Comparison of ENCODE assay signal across 36 cellular contexts in the genomic region with DNA sequence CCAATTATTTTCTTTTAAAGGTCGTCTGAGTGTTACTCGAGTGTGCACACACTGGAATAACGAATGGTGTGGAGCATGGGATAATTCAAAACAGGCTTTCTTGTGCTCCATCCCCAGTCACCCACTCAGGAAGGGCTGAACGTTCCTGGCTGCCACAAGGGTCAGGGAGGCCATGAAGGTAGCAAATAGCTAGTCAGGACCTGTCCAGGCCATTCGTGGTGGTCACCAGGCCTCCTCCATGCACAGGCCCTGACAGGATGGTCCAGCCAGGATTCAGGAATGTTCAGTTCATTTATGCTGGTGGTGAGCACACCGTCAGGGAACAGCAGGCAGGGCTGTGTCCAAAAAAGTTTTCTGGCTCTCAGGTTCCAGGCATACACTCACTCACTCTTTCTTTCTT. TPM values are rescaled to one million over a fixed set of nuclear protein-coding genes. Genes with fewer than 3 reads are reported as not detected.
"Had no signal": no experiment of that assay in that cellular context is flagged by ENCODE, and none has a peak within 500 bp of the region (broad histone marks: within the 10 kb centered on the region; RNA-seq: fewer than 3 reads in every experiment).

No MANE protein-coding gene starts in this region.

- FAIRE-seq: bronchial epithelial cell, TTC549 had no signal

- H3K4me3 Mint-ChIP-seq: activated B cell treated with CpG ODN at 0.5 μM for 24 hours; activated CD4-positive, alpha-beta memory T cell treated with anti-CD3 and anti-CD28 coated beads, Interleukin-2, amount 10 ng/mL, durations not matched to agents 7 days and 5 days; activated CD4-positive, alpha-beta T cell treated with anti-CD3 and anti-CD28 coated beads, Interleukin-2, amount 10 ng/mL, durations not matched to agents 7 days and 5 days; activated CD8-positive, alpha-beta memory T cell treated with anti-CD3 and anti-CD28 coated beads, Interleukin-2, amount 10 ng/mL, durations not matched to agents 7 days and 5 days; activated CD8-positive, alpha-beta T cell treated with anti-CD3 and anti-CD28 coated beads, Interleukin-2, amount 10 ng/mL, durations not matched to agents 7 days and 5 days; activated naive CD4-positive, alpha-beta T cell treated with anti-CD3 and anti-CD28 coated beads, Interleukin-2, amount 10 ng/mL, durations not matched to agents 7 days and 5 days; activated naive CD4-positive, alpha-beta T cell treated with anti-CD3 and anti-CD28 coated beads, Interleukin-2, amount 50 U/mL, for 24 hours; activated naive CD8-positive, alpha-beta T cell; activated naive CD8-positive, alpha-beta T cell treated with anti-CD3 and anti-CD28 coated beads, Interleukin-2, amount 10 ng/mL, durations not matched to agents 7 days and 5 days; activated naive CD8-positive, alpha-beta T cell treated with anti-CD3 and anti-CD28 coated beads, Interleukin-2, amount 50 U/mL, for 24 hours; activated T-cell treated with anti-CD3 and anti-CD28 coated beads, Interleukin-2, amount 50 U/mL, for 24 hours; brain; central memory CD8-positive, alpha-beta T cell; T-helper 1 cell treated with Interleukin-12 subunit alpha and Interleukin-12 subunit beta and Interleukin-4 antibody, amounts not matched to agents 30 μg/mL and 1 μg/mL, for 36 hours; T-helper 2 cell treated with Interferon-gamma antibody and Interleukin-4, amounts not matched to agents 5 μg/mL and 100 μg/mL, for 36 hours had no signal

- H3K27ac Mint-ChIP-seq: activated B cell treated with CpG ODN at 0.5 μM for 24 hours; activated CD4-positive, alpha-beta memory T cell treated with anti-CD3 and anti-CD28 coated beads, Interleukin-2, amount 10 ng/mL, durations not matched to agents 7 days and 5 days; activated CD4-positive, alpha-beta T cell treated with anti-CD3 and anti-CD28 coated beads, Interleukin-2, amount 10 ng/mL, durations not matched to agents 7 days and 5 days; activated CD8-positive, alpha-beta memory T cell treated with anti-CD3 and anti-CD28 coated beads, Interleukin-2, amount 10 ng/mL, durations not matched to agents 7 days and 5 days; activated CD8-positive, alpha-beta T cell treated with anti-CD3 and anti-CD28 coated beads, Interleukin-2, amount 10 ng/mL, durations not matched to agents 7 days and 5 days; activated naive CD4-positive, alpha-beta T cell treated with anti-CD3 and anti-CD28 coated beads, Interleukin-2, amount 10 ng/mL, durations not matched to agents 7 days and 5 days; activated naive CD4-positive, alpha-beta T cell treated with anti-CD3 and anti-CD28 coated beads, Interleukin-2, amount 50 U/mL, for 24 hours; activated naive CD8-positive, alpha-beta T cell; activated naive CD8-positive, alpha-beta T cell treated with anti-CD3 and anti-CD28 coated beads, Interleukin-2, amount 10 ng/mL, durations not matched to agents 7 days and 5 days; activated naive CD8-positive, alpha-beta T cell treated with anti-CD3 and anti-CD28 coated beads, Interleukin-2, amount 50 U/mL, for 24 hours; activated T-cell treated with anti-CD3 and anti-CD28 coated beads, Interleukin-2, amount 50 U/mL, for 24 hours; activated T-helper 2 cell treated with anti-CD3 and anti-CD28 coated beads, Interferon-gamma antibody, Interleukin-2, Interleukin-4, amounts not matched to agents 10 μg/mL and 5 μg/mL and 100 μg/mL, durations not matched to agents 14 hours and 24 hours and 36 hours; brain; T-helper 1 cell treated with Interleukin-12 subunit alpha and Interleukin-12 subunit beta and Interleukin-4 antibody, amounts not matched to agents 30 μg/mL and 1 μg/mL, for 36 hours; T-helper 2 cell treated with Interferon-gamma antibody and Interleukin-4, amounts not matched to agents 5 μg/mL and 100 μg/mL, for 36 hours had no signal

- ATAC-seq: activated CD8-positive, alpha-beta memory T cell treated with anti-CD3 and anti-CD28 coated beads, Interleukin-2, amount 10 ng/mL, durations not matched to agents 7 days and 5 days; activated CD8-positive, alpha-beta T cell treated with anti-CD3 and anti-CD28 coated beads, Interleukin-2, amount 10 ng/mL, durations not matched to agents 7 days and 5 days; activated naive CD8-positive, alpha-beta T cell treated with anti-CD3 and anti-CD28 coated beads, Interleukin-2, amount 50 U/mL, for 24 hours had no signal

- H3K4me3 ChIP-seq: ascending aorta, cardiac muscle cell had no signal

- H3K4me1 ChIP-seq: ascending aorta had no signal

- H3K9me3 Mint-ChIP-seq: activated B cell treated with CpG ODN at 0.5 μM for 24 hours; activated CD4-positive, alpha-beta memory T cell treated with anti-CD3 and anti-CD28 coated beads, Interleukin-2, amount 10 ng/mL, durations not matched to agents 7 days and 5 days; activated CD4-positive, alpha-beta T cell treated with anti-CD3 and anti-CD28 coated beads, Interleukin-2, amount 10 ng/mL, durations not matched to agents 7 days and 5 days; activated naive CD4-positive, alpha-beta T cell treated with anti-CD3 and anti-CD28 coated beads, Interleukin-2, amount 10 ng/mL, durations not matched to agents 7 days and 5 days; activated naive CD4-positive, alpha-beta T cell treated with anti-CD3 and anti-CD28 coated beads, Interleukin-2, amount 50 U/mL, for 24 hours; activated naive CD8-positive, alpha-beta T cell treated with anti-CD3 and anti-CD28 coated beads, Interleukin-2, amount 10 ng/mL, durations not matched to agents 7 days and 5 days; activated naive CD8-positive, alpha-beta T cell treated with anti-CD3 and anti-CD28 coated beads, Interleukin-2, amount 50 U/mL, for 24 hours; activated T-cell treated with anti-CD3 and anti-CD28 coated beads, Interleukin-2, amount 50 U/mL, for 24 hours; activated T-helper 2 cell treated with anti-CD3 and anti-CD28 coated beads, Interferon-gamma antibody, Interleukin-2, Interleukin-4, amounts not matched to agents 10 μg/mL and 5 μg/mL and 100 μg/mL, durations not matched to agents 14 hours and 24 hours and 36 hours; central memory CD8-positive, alpha-beta T cell; T-helper 1 cell treated with Interleukin-12 subunit alpha and Interleukin-12 subunit beta and Interleukin-4 antibody, amounts not matched to agents 30 μg/mL and 1 μg/mL, for 36 hours; T-helper 2 cell treated with Interferon-gamma antibody and Interleukin-4, amounts not matched to agents 5 μg/mL and 100 μg/mL, for 36 hours had no signal

- H3K36me3 ChIP-seq: ascending aorta, cardiac muscle cell had no signal

- H3K4me1 Mint-ChIP-seq: activated B cell treated with CpG ODN at 0.5 μM for 24 hours; activated CD4-positive, alpha-beta memory T cell treated with anti-CD3 and anti-CD28 coated beads, Interleukin-2, amount 10 ng/mL, durations not matched to agents 7 days and 5 days; activated naive CD4-positive, alpha-beta T cell treated with anti-CD3 and anti-CD28 coated beads, Interleukin-2, amount 10 ng/mL, durations not matched to agents 7 days and 5 days; activated naive CD4-positive, alpha-beta T cell treated with anti-CD3 and anti-CD28 coated beads, Interleukin-2, amount 50 U/mL, for 24 hours; activated naive CD8-positive, alpha-beta T cell treated with anti-CD3 and anti-CD28 coated beads, Interleukin-2, amount 50 U/mL, for 24 hours; central memory CD8-positive, alpha-beta T cell had no signal

- H3K27me3 Mint-ChIP-seq: activated naive CD8-positive, alpha-beta T cell treated with anti-CD3 and anti-CD28 coated beads, Interleukin-2, amount 10 ng/mL, durations not matched to agents 7 days and 5 days; brain had no signal

- H3K27me3 ChIP-seq: ascending aorta, cardiac muscle cell had no signal

- H3K36me3 Mint-ChIP-seq: activated CD8-positive, alpha-beta memory T cell treated with anti-CD3 and anti-CD28 coated beads, Interleukin-2, amount 10 ng/mL, durations not matched to agents 7 days and 5 days; activated naive CD4-positive, alpha-beta T cell treated with anti-CD3 and anti-CD28 coated beads, Interleukin-2, amount 10 ng/mL, durations not matched to agents 7 days and 5 days; activated naive CD4-positive, alpha-beta T cell treated with anti-CD3 and anti-CD28 coated beads, Interleukin-2, amount 50 U/mL, for 24 hours; activated naive CD8-positive, alpha-beta T cell; activated naive CD8-positive, alpha-beta T cell treated with anti-CD3 and anti-CD28 coated beads, Interleukin-2, amount 10 ng/mL, durations not matched to agents 7 days and 5 days had no signal

- H3K9me3 ChIP-seq: ascending aorta had no signal

- H3K27ac ChIP-seq: ascending aorta, cardiac muscle cell, VCaP had no signal

- DNase-seq: activated B cell treated with CpG ODN at 0.5 μM for 24 hours; activated CD4-positive, alpha-beta memory T cell treated with anti-CD3 and anti-CD28 coated beads, Interleukin-2, amount 10 ng/mL, durations not matched to agents 7 days and 5 days; activated CD4-positive, alpha-beta T cell treated with anti-CD3 and anti-CD28 coated beads for 4 hours; activated CD4-positive, alpha-beta T cell treated with anti-CD3 and anti-CD28 coated beads, Interleukin-2, amount 10 ng/mL, durations not matched to agents 7 days and 5 days; activated CD4-positive, alpha-beta T cell treated with anti-CD3 and anti-CD28 coated beads, Interleukin-2, amount 50 U/mL, for 48 hours; activated CD4-positive, CD25-positive, alpha-beta regulatory T cell treated with anti-CD3 and anti-CD28 coated beads, Interleukin-2, amount 50 U/mL, for 72 hours; activated CD8-positive, alpha-beta memory T cell treated with anti-CD3 and anti-CD28 coated beads for 24 hours; activated CD8-positive, alpha-beta memory T cell treated with anti-CD3 and anti-CD28 coated beads, Interleukin-2, amount 10 ng/mL, durations not matched to agents 7 days and 5 days; activated CD8-positive, alpha-beta memory T cell treated with anti-CD3 and anti-CD28 coated beads, Interleukin-2, amount 50 U/mL, for 48 hours; activated CD8-positive, alpha-beta T cell treated with anti-CD3 and anti-CD28 coated beads, Interleukin-2, amount 10 ng/mL, durations not matched to agents 7 days and 5 days; activated effector memory CD4-positive, alpha-beta T cell treated with Interleukin-2 at 50 U/mL for 16 hours; activated gamma-delta T cell; activated naive CD4-positive, alpha-beta T cell treated with anti-CD3 and anti-CD28 coated beads, Interleukin-2, amount 10 ng/mL, durations not matched to agents 7 days and 5 days; activated naive CD4-positive, alpha-beta T cell treated with Interleukin-2 at 50 U/mL for 16 hours; activated naive CD8-positive, alpha-beta T cell treated with anti-CD3 and anti-CD28 coated beads, Interleukin-2, amount 10 ng/mL, durations not matched to agents 7 days and 5 days; activated naive CD8-positive, alpha-beta T cell treated with anti-CD3 and anti-CD28 coated beads, Interleukin-2, amount 50 U/mL, for 24 hours; activated T-cell treated with anti-CD3 and anti-CD28 coated beads, Interleukin-2, amount 50 U/mL, for 24 hours; amygdala; anterior cingulate cortex; caudate nucleus; cerebellar nuclear complex; T-helper 1 cell; T-helper 2 cell; T-helper 9 cell had no signal

RNA-seq across cellular contexts. Expression of a gene that starts 11.7 kb away (rescaled TPM):
- total RNA-seq: activated B cell treated with CpG ODN at 0.5 μM for 24 hours; activated CD4-positive, alpha-beta memory T cell treated with anti-CD3 and anti-CD28 coated beads, Interleukin-2, amount 10 ng/mL, durations not matched to agents 7 days and 5 days; activated CD4-positive, alpha-beta T cell treated with anti-CD3 and anti-CD28 coated beads, Interleukin-2, amount 10 ng/mL, durations not matched to agents 7 days and 5 days; activated CD8-positive, alpha-beta memory T cell treated with anti-CD3 and anti-CD28 coated beads, Interleukin-2, amount 10 ng/mL, durations not matched to agents 7 days and 5 days; activated CD8-positive, alpha-beta T cell treated with anti-CD3 and anti-CD28 coated beads, Interleukin-2, amount 10 ng/mL, durations not matched to agents 7 days and 5 days; activated naive CD8-positive, alpha-beta T cell treated with anti-CD3 and anti-CD28 coated beads, Interleukin-2, amount 10 ng/mL, durations not matched to agents 7 days and 5 days; activated T-helper 2 cell treated with anti-CD3 and anti-CD28 coated beads, Interferon-gamma antibody, Interleukin-2, Interleukin-4, amounts not matched to agents 10 μg/mL and 5 μg/mL and 100 μg/mL, durations not matched to agents 14 hours and 24 hours and 36 hours; ascending aorta had no signal
- polyA plus RNA-seq: cardiac muscle cell had no signal
